ENCODE assay signal across 15 cellular contexts in genomic region chr16:20846030-20846429, GRCh38. TPM values are rescaled to one million over a fixed set of nuclear protein-coding genes. Genes with fewer than 3 reads are reported as not detected.
DNase-seq lines count a peak whose midpoint lies in the region; ATAC-seq and TF ChIP-seq lines count a peak whose summit lies in the region.
"Had no signal": no experiment of that assay in that cellular context is flagged by ENCODE, and none has a peak within 500 bp of the region (broad histone marks: within the 10 kb centered on the region; RNA-seq: fewer than 3 reads in every experiment).

No MANE protein-coding gene starts in this region.

- H3K36me3 ChIP-seq in heart left ventricle, result peaks cover 0 to 6% (median 0%) of the 10 kb centered on the region in 9 donors
- no peaks in the 10 kb centered on the region for H3K36me3 ChIP-seq in psoas muscle (ENCODE audit: insufficient read depth in 1 of 2, low read depth in 1 of 2)
- H3K36me3 ChIP-seq: BLaER1 treated with 17β-estradiol and CSF1 and Interleukin-3, amounts not matched to agents 10 nM and 100 nM had no signal

- H3K9me3 Mint-ChIP-seq in activated CD8-positive, alpha-beta T cell treated with anti-CD3 and anti-CD28 coated beads, Interleukin-2, amount 10 ng/mL, durations not matched to agents 7 days and 5 days (ENCODE audit: insufficient read depth), result no peaks in the 10 kb centered on the region
- H3K9me3 Mint-ChIP-seq: CD4-positive, CD25-positive, alpha-beta regulatory T cell had no signal

- H3K27ac ChIP-seq in heart left ventricle (peak overlapping the region in 3 of 12 donors; percentile 24 to 38 (median 27)), psoas muscle (no peak overlapping the region)
- H3K27ac ChIP-seq: BLaER1 treated with 17β-estradiol and CSF1 and Interleukin-3, amounts not matched to agents 10 nM and 100 nM; GM23248; HL-60 had no signal

- TF ChIP-seq CTCF in heart left ventricle (IDR thresholded peaks at IDR 0.05) (no peak), psoas muscle (IDR thresholded peaks at IDR 0.05) (no peak)

- no peaks in the 10 kb centered on the region for H3K27me3 Mint-ChIP-seq in activated CD8-positive, alpha-beta T cell treated with anti-CD3 and anti-CD28 coated beads, Interleukin-2, amount 10 ng/mL, durations not matched to agents 7 days and 5 days (ENCODE audit: low read depth)
- H3K27me3 Mint-ChIP-seq: CD4-positive, CD25-positive, alpha-beta regulatory T cell had no signal

- no peaks in the 10 kb centered on the region for H3K27me3 ChIP-seq in heart left ventricle
- no peaks in the 10 kb centered on the region for H3K27me3 ChIP-seq in psoas muscle (ENCODE audit: insufficient read depth in 3 of 3, low read length in 2 of 3)
- H3K27me3 ChIP-seq: BLaER1 treated with 17β-estradiol and CSF1 and Interleukin-3, amounts not matched to agents 10 nM and 100 nM had no signal

- intact Hi-C loops in Right ventricle myocardium superior (cut with DNase I), result loop anchor here (2.0 kb wide), 1 partner anchor 237 kb away; no protein-coding TSS in a partner anchor
- intact Hi-C loops in cardiac septum (cut with DNase I), result no loop called here
- intact Hi-C loops in heart left ventricle (cut with DNase I), result loop anchor here in 4 of 10 donors (5.0 to 10.0 kb wide), 5 partner anchors 39 to 306 kb away; partner anchors contain the start of genes DNAH3 (in 1 of the 4), ERI2 (in 1 of the 4) and REXO5 (in 1 of the 4)
- intact Hi-C loops in psoas muscle (cut with DNase I), result no loop called here

- peaks cover 45% of the 10 kb centered on the region for H3K36me3 Mint-ChIP-seq in activated CD8-positive, alpha-beta T cell treated with anti-CD3 and anti-CD28 coated beads, Interleukin-2, amount 10 ng/mL, durations not matched to agents 7 days and 5 days (ENCODE audit: low read depth)
- H3K36me3 Mint-ChIP-seq: CD4-positive, CD25-positive, alpha-beta regulatory T cell had no signal

- peaks cover 56% of the 10 kb centered on the region for H3K4me1 Mint-ChIP-seq in activated CD8-positive, alpha-beta T cell treated with anti-CD3 and anti-CD28 coated beads, Interleukin-2, amount 10 ng/mL, durations not matched to agents 7 days and 5 days (ENCODE audit: low read depth)

- H3K27ac Mint-ChIP-seq in activated CD8-positive, alpha-beta T cell treated with anti-CD3 and anti-CD28 coated beads, Interleukin-2, amount 10 ng/mL, durations not matched to agents 7 days and 5 days, result no peak overlapping the region

- DNase-seq in Right ventricle myocardium superior (peak; percentile 65), cardiac septum (ENCODE audit: low spot score) (no peak), heart left ventricle (peak; percentile 18 to 71 (median 60)), psoas muscle (peak in 1 of 2 donors; percentile 39), A172 (ENCODE audit: low spot score) (no peak)
- DNase-seq in activated CD8-positive, alpha-beta T cell treated with anti-CD3 and anti-CD28 coated beads, Interleukin-2, amount 10 ng/mL, durations not matched to agents 7 days and 5 days, result no peak
- DNase-seq: 8988T; ACHN; CD4-positive, CD25-positive, alpha-beta regulatory T cell; DMS53; GM23248 had no signal

- H3K4me3 Mint-ChIP-seq in activated CD8-positive, alpha-beta T cell treated with anti-CD3 and anti-CD28 coated beads, Interleukin-2, amount 10 ng/mL, durations not matched to agents 7 days and 5 days, result no peak overlapping the region
- H3K4me3 Mint-ChIP-seq: CD4-positive, CD25-positive, alpha-beta regulatory T cell had no signal

- WGBS in heart left ventricle, 4 donors, result 53 to 82% (median 58%) methylated on average over 6 of the region's 6 CpGs
- WGBS in psoas muscle, 3 donors, result 28 to 41% (median 30%) methylated on average over 6 of the region's 6 CpGs

- CTCF ChIA-PET in activated CD8-positive, alpha-beta T cell treated with anti-CD3 and anti-CD28 coated beads, Interleukin-2, amount 10 ng/mL, durations not matched to agents 7 days and 5 days (lab: Charles Lee), result interaction anchor here (1.3 to 3.2 kb wide), 3 partner anchors 28 to 238 kb away, joined by 3 to 14 read pairs (median 5); partner anchors contain the start of genes ERI2 and REXO5

- H3K4me1 ChIP-seq in heart left ventricle (peaks cover 0 to 35% (median 18%) of the 10 kb centered on the region in 12 donors), psoas muscle (peaks cover 4% of the 10 kb centered on the region)

- POLR2A ChIA-PET in activated CD8-positive, alpha-beta T cell treated with anti-CD3 and anti-CD28 coated beads, Interleukin-2, amount 10 ng/mL, durations not matched to agents 7 days and 5 days (lab: Charles Lee), result interaction anchor here (3.0 kb wide), 1 partner anchor 54 kb away, joined by 7 read pairs; the partner anchor contains the start of genes DCUN1D3 and LYRM1

- TF ChIP-seq POLR2A in heart left ventricle (IDR thresholded peaks at IDR 0.05), result no peak

- ATAC-seq in Right ventricle myocardium superior (ENCODE audit: poor library complexity) (peak; percentile 68), heart left ventricle (peak; percentile 68 to 91 (median 74)), psoas muscle (peak in 3 of 4 donors; percentile 33 to 53 (median 46)), HG03095 (IDR thresholded peaks at IDR 0.05; ENCODE audit: unreplicated experiment) (no peak)
- ATAC-seq in activated CD8-positive, alpha-beta T cell treated with anti-CD3 and anti-CD28 coated beads, Interleukin-2, amount 10 ng/mL, durations not matched to agents 7 days and 5 days, result no peak
- ATAC-seq: HCT116 had no signal

- no peak overlapping the region for H3K4me3 ChIP-seq in heart left ventricle
- no peak overlapping the region for H3K4me3 ChIP-seq in psoas muscle
- H3K4me3 ChIP-seq: BLaER1 treated with 17β-estradiol and CSF1 and Interleukin-3, amounts not matched to agents 10 nM and 100 nM; GM23248 had no signal

- H3K9me3 ChIP-seq in heart left ventricle, result no peaks in the 10 kb centered on the region
- no peaks in the 10 kb centered on the region for H3K9me3 ChIP-seq in psoas muscle

RNA-seq across cellular contexts. Expression of gene REXO5, which starts 39.7 kb away (rescaled TPM):
- total RNA-seq in Right ventricle myocardium superior (5.1 TPM), cardiac septum (3.0 TPM), heart left ventricle (1 to 10 TPM; 2.8 to 7.5 (median 4.8) TPM), psoas muscle (1 to 10 TPM in 1 of 4 donors, under 1 TPM in 3; 0.63 to 1.4 (median 0.92) TPM)
- polyA plus RNA-seq in heart left ventricle (1 to 10 TPM; 1.6 to 3.2 TPM), psoas muscle (1 to 10 TPM; 1.1 to 1.8 (median 1.2) TPM)
- total RNA-seq in activated CD8-positive, alpha-beta T cell treated with anti-CD3 and anti-CD28 coated beads, Interleukin-2, amount 10 ng/mL, durations not matched to agents 7 days and 5 days, result 10 to 100 TPM; 10.6 to 11.2 TPM
- total RNA-seq in A172 (2014; rRNA removed; shearing (Covaris generic)), result 14.5 and 17.9 TPM in 2 replicates

RNA-seq across cellular contexts. Expression of gene ERI2, which starts 39.8 kb away (rescaled TPM):
- total RNA-seq in Right ventricle myocardium superior (10.0 TPM), cardiac septum (9.8 TPM), heart left ventricle (10 to 100 TPM in 6 of 9 donors, 1 to 10 TPM in 3; 5.7 to 15.2 (median 11.9) TPM), psoas muscle (1 to 10 TPM; 4.2 to 9.5 (median 7.9) TPM)
- polyA plus RNA-seq in heart left ventricle (1 to 10 TPM; 5.8 to 6.1 TPM), psoas muscle (10 to 100 TPM in 1 of 3 donors, 1 to 10 TPM in 2; 3.6 to 14.9 (median 5.4) TPM)
- total RNA-seq in activated CD8-positive, alpha-beta T cell treated with anti-CD3 and anti-CD28 coated beads, Interleukin-2, amount 10 ng/mL, durations not matched to agents 7 days and 5 days, result 10 to 100 TPM; 15.0 to 15.4 TPM
- total RNA-seq in A172 (2014; rRNA removed; shearing (Covaris generic)), result 47.0 and 49.5 TPM in 2 replicates

RNA-seq across cellular contexts. Expression of gene DCUN1D3, which starts 54.1 kb away (rescaled TPM):
- total RNA-seq in Right ventricle myocardium superior (14.6 TPM), cardiac septum (10.0 TPM), heart left ventricle (10 to 100 TPM in 7 of 9 donors, 1 to 10 TPM in 2; 8.3 to 21.4 (median 11.0) TPM), psoas muscle (10 to 100 TPM in 2 of 4 donors, 1 to 10 TPM in 2; 6.8 to 19.6 (median 11.6) TPM)
- polyA plus RNA-seq in heart left ventricle (10 to 100 TPM in 1 of 2 donors, 1 to 10 TPM in 1; 2.6 to 13.4 TPM), psoas muscle (1 to 10 TPM; 2.2 to 8.7 (median 8.6) TPM)
- 10 to 100 TPM in 1 of 2 experiments, 1 to 10 TPM in 1; 10.0 to 10.7 TPM for total RNA-seq in activated CD8-positive, alpha-beta T cell treated with anti-CD3 and anti-CD28 coated beads, Interleukin-2, amount 10 ng/mL, durations not matched to agents 7 days and 5 days
- 26.1 and 28.8 TPM in 2 replicates for total RNA-seq in A172 (2014; rRNA removed; shearing (Covaris generic))

RNA-seq across cellular contexts. Expression of gene LYRM1, which starts 54.5 kb away (rescaled TPM):
- total RNA-seq in Right ventricle myocardium superior (49.8 TPM), cardiac septum (37.7 TPM), heart left ventricle (100 to 1,000 TPM in 2 of 9 donors, 10 to 100 TPM in 7; 40.2 to 124 (median 54.6) TPM), psoas muscle (10 to 100 TPM; 27.2 to 47.9 (median 32.7) TPM)
- polyA plus RNA-seq in heart left ventricle (10 to 100 TPM; 65.5 to 73.0 TPM), psoas muscle (10 to 100 TPM; 33.6 to 54.0 (median 53.8) TPM)
- total RNA-seq in activated CD8-positive, alpha-beta T cell treated with anti-CD3 and anti-CD28 coated beads, Interleukin-2, amount 10 ng/mL, durations not matched to agents 7 days and 5 days, result 10 to 100 TPM; 27.5 to 28.0 TPM
- 58.3 and 77.2 TPM in 2 replicates for total RNA-seq in A172 (2014; rRNA removed; shearing (Covaris generic))

Comparison
In these comparisons a context has a peak if more than half of its experiments do, and no peak if none do; other contexts are left out.
1. DNase-seq: peak in Right ventricle myocardium superior (single experiment) and heart left ventricle (5 of 5); none in cardiac septum (single experiment), activated CD8-positive, alpha-beta T cell treated with anti-CD3 and anti-CD28 coated beads, Interleukin-2, amount 10 ng/mL, durations not matched to agents 7 days and 5 days (single experiment) and A172 (single experiment).
2. ATAC-seq: peak in Right ventricle myocardium superior (single experiment), heart left ventricle (4 of 4) and psoas muscle (3 of 4); none in HG03095 (single experiment) and activated CD8-positive, alpha-beta T cell treated with anti-CD3 and anti-CD28 coated beads, Interleukin-2, amount 10 ng/mL, durations not matched to agents 7 days and 5 days (single experiment).